ENCODE assay signal across 20 cellular contexts in genomic region chr6:156852858-156853216, GRCh38.
A peak's percentile ranks its signal among the peaks of the same experiment; 100 is the strongest.
DNase-seq lines count a peak whose midpoint lies in the region; ATAC-seq and TF ChIP-seq lines count a peak whose summit lies in the region.
"Had no signal": no experiment of that assay in that cellular context is flagged by ENCODE, and none has a peak within 500 bp of the region (broad histone marks: within the 10 kb centered on the region; RNA-seq: fewer than 3 reads in every experiment).

No MANE protein-coding gene starts in this region.

- no peaks in the 10 kb centered on the region for H3K9me3 ChIP-seq in gastrocnemius medialis
- H3K9me3 ChIP-seq: mucosa of descending colon, ovary, upper lobe of left lung had no signal

- peaks cover 79 to 94% of the 10 kb centered on the region in 2 donors for H3K4me1 ChIP-seq in gastrocnemius medialis

- no peak for DNase-seq in activated CD4-positive, alpha-beta T cell treated with anti-CD3 and anti-CD28 coated beads for 36 hours
- DNase-seq in activated CD4-positive, alpha-beta T cell treated with anti-CD3 and anti-CD28 coated beads, Interleukin-2, amount 10 ng/mL, durations not matched to agents 7 days and 5 days: no peak
- DNase-seq in NCI-H82 (lab: John Stamatoyannopoulos, UW) (peak; percentile 92), iPS DF 19.7 (ENCODE audit: low read depth, low spot score) (peak; percentile 88), gastrocnemius medialis (no peak), dermis blood vessel endothelial cell (no peak)
- DNase-seq: activated CD4-positive, CD25-positive, alpha-beta regulatory T cell; caudate nucleus; effector memory CD4-positive, alpha-beta T cell; HCEC 1CT; left colon; mucosa of descending colon; NCI-H1417 treated with DMSO at 0.1 percent for 48 hours; NCI-H2171 treated with DMSO at 0.1 percent for 48 hours; NK-92 treated with Interleukin-12 subunit alpha and Interleukin-12 subunit beta, amount 100 ng/mL, for 24 hours; ovary; upper lobe of left lung had no signal

- TF ChIP-seq POLR2A in gastrocnemius medialis (IDR thresholded peaks at IDR 0.05): no peak

- no peaks in the 10 kb centered on the region for H3K36me3 Mint-ChIP-seq in activated CD4-positive, alpha-beta T cell treated with anti-CD3 and anti-CD28 coated beads for 36 hours (ENCODE audit: low read depth)
- peaks cover 2% of the 10 kb centered on the region for H3K36me3 Mint-ChIP-seq in activated CD4-positive, alpha-beta T cell treated with anti-CD3 and anti-CD28 coated beads, Interleukin-2, amount 10 ng/mL, durations not matched to agents 7 days and 5 days (ENCODE audit: low read depth)

- peak overlapping the region; percentile 51 for H3K27ac Mint-ChIP-seq in activated CD4-positive, alpha-beta T cell treated with anti-CD3 and anti-CD28 coated beads for 36 hours
- H3K27ac Mint-ChIP-seq in activated CD4-positive, alpha-beta T cell treated with anti-CD3 and anti-CD28 coated beads, Interleukin-2, amount 10 ng/mL, durations not matched to agents 7 days and 5 days: no peak overlapping the region

- in situ Hi-C loops in gastrocnemius medialis (cut with MboI; ENCODE audit: low sequenced_read_pairs in 4 of 4): no loop called here

- peaks cover 89% of the 10 kb centered on the region for H3K4me1 Mint-ChIP-seq in activated CD4-positive, alpha-beta T cell treated with anti-CD3 and anti-CD28 coated beads for 36 hours
- H3K4me1 Mint-ChIP-seq in activated CD4-positive, alpha-beta T cell treated with anti-CD3 and anti-CD28 coated beads, Interleukin-2, amount 10 ng/mL, durations not matched to agents 7 days and 5 days: peaks cover 53% of the 10 kb centered on the region

- H3K27me3 Mint-ChIP-seq in activated CD4-positive, alpha-beta T cell treated with anti-CD3 and anti-CD28 coated beads for 36 hours: no peaks in the 10 kb centered on the region
- H3K27me3 Mint-ChIP-seq in activated CD4-positive, alpha-beta T cell treated with anti-CD3 and anti-CD28 coated beads, Interleukin-2, amount 10 ng/mL, durations not matched to agents 7 days and 5 days: no peaks in the 10 kb centered on the region

- H3K36me3 ChIP-seq in gastrocnemius medialis: no peaks in the 10 kb centered on the region
- H3K36me3 ChIP-seq: ovary, upper lobe of left lung had no signal

- POLR2A ChIA-PET in activated CD4-positive, alpha-beta T cell treated with anti-CD3 and anti-CD28 coated beads for 36 hours (lab: Charles Lee): interaction anchor here (0.7 kb wide), 1 partner anchor 73 kb away, joined by 4 read pairs; no protein-coding TSS in a partner anchor
- POLR2A ChIA-PET in activated CD4-positive, alpha-beta T cell treated with anti-CD3 and anti-CD28 coated beads, Interleukin-2, amount 10 ng/mL, durations not matched to agents 7 days and 5 days (lab: Charles Lee): no interaction called here

- H3K27me3 ChIP-seq in gastrocnemius medialis: no peaks in the 10 kb centered on the region
- H3K27me3 ChIP-seq: ovary, upper lobe of left lung had no signal

- peak overlapping the region; percentile 79 to 87 (median 84) for H3K27ac ChIP-seq in gastrocnemius medialis
- H3K27ac ChIP-seq: 22Rv1, ovary, upper lobe of left lung had no signal

- CTCF ChIA-PET in activated CD4-positive, alpha-beta T cell treated with anti-CD3 and anti-CD28 coated beads for 36 hours (lab: Charles Lee): interaction anchor here (1.5 to 1.6 kb wide), 3 partner anchors 15 to 23 kb away, joined by 3 to 4 read pairs (median 4); no protein-coding TSS in a partner anchor
- CTCF ChIA-PET in activated CD4-positive, alpha-beta T cell treated with anti-CD3 and anti-CD28 coated beads, Interleukin-2, amount 10 ng/mL, durations not matched to agents 7 days and 5 days (lab: Charles Lee): no interaction called here

- H3K4me3 ChIP-seq in gastrocnemius medialis: no peak overlapping the region
- H3K4me3 ChIP-seq: mucosa of descending colon, ovary, upper lobe of left lung had no signal

- no peak overlapping the region for H3K4me3 Mint-ChIP-seq in activated CD4-positive, alpha-beta T cell treated with anti-CD3 and anti-CD28 coated beads for 36 hours
- no peak overlapping the region for H3K4me3 Mint-ChIP-seq in activated CD4-positive, alpha-beta T cell treated with anti-CD3 and anti-CD28 coated beads, Interleukin-2, amount 10 ng/mL, durations not matched to agents 7 days and 5 days

- no peak for ATAC-seq in activated CD4-positive, alpha-beta T cell treated with anti-CD3 and anti-CD28 coated beads for 36 hours
- no peak for ATAC-seq in gastrocnemius medialis
- no peak for ATAC-seq in HG03045 (IDR thresholded peaks at IDR 0.05; ENCODE audit: unreplicated experiment)
- ATAC-seq in GM21825 (IDR thresholded peaks at IDR 0.05; ENCODE audit: unreplicated experiment): no peak
- ATAC-seq: left colon had no signal

- no peak for TF ChIP-seq CTCF in gastrocnemius medialis (IDR thresholded peaks at IDR 0.05 in 4 of 5, conservative IDR thresholded peaks at IDR 0.05 in 1 of 5)

- H3K9me3 Mint-ChIP-seq in activated CD4-positive, alpha-beta T cell treated with anti-CD3 and anti-CD28 coated beads for 36 hours (ENCODE audit: low read depth): no peaks in the 10 kb centered on the region
- H3K9me3 Mint-ChIP-seq in activated CD4-positive, alpha-beta T cell treated with anti-CD3 and anti-CD28 coated beads, Interleukin-2, amount 10 ng/mL, durations not matched to agents 7 days and 5 days: no peaks in the 10 kb centered on the region

- intact Hi-C loops in activated CD4-positive, alpha-beta T cell treated with anti-CD3 and anti-CD28 coated beads for 36 hours (cut with DNase I, micrococcal nuclease): loop anchor here in 1 of 2 experiments (10.0 kb wide), 1 partner anchor 598 kb away; no protein-coding TSS in a partner anchor
- intact Hi-C loops in gastrocnemius medialis (cut with DNase I; ENCODE audit: low total_unique reads): loop anchor here (10.0 kb wide), 1 partner anchor 168 kb away; no protein-coding TSS in a partner anchor

Comparison
In these comparisons a context has a peak if more than half of its experiments do, and no peak if none do; other contexts are left out.
1. DNase-seq: peak in NCI-H82 (single experiment) and iPS DF 19.7 (single experiment); none in activated CD4-positive, alpha-beta T cell treated with anti-CD3 and anti-CD28 coated beads for 36 hours (single experiment), activated CD4-positive, alpha-beta T cell treated with anti-CD3 and anti-CD28 coated beads, Interleukin-2, amount 10 ng/mL, durations not matched to agents 7 days and 5 days (single experiment), gastrocnemius medialis (0 of 2) and dermis blood vessel endothelial cell (single experiment).